Comparison of ENCODE assay signal across 1 cellular context in the genomic region with DNA sequence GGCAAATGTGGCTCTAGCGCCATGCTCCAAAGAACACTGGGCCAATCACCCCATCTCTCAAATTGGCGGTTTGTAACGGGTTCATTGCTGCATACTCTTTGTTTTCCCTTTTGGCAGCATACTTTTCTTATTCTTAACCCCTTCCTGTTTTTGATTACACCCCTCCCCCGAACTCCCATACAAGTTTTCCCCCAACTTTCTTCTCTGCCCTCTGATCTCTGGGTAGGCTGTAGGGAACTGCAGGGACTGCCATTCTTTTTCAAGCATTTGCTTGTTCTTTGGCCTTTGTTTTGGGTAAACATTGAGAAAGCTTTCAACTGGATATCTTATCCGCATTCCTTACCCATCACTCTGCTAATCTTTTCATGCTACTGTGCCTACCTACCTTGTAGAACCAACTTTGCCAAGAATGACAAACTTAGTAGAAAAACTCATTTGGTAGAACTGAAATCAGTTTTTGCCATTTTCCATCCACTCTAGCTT.
TF ChIP-seq lines count a peak whose summit lies in the region.

No MANE protein-coding gene starts in this region.

TF ChIP-seq in H1, 55 proteins besides CTCF, POLR2A, EP300 and RAD21 (continued from another document):
- TF ChIP-seq, protein P1, sequence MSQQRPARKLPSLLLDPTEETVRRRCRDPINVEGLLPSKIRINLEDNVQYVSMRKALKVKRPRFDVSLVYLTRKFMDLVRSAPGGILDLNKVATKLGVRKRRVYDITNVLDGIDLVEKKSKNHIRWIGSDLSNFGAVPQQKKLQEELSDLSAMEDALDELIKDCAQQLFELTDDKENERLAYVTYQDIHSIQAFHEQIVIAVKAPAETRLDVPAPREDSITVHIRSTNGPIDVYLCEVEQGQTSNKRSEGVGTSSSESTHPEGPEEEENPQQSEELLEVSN (IDR thresholded peaks at IDR 0.05) = peak; percentile 4
- TF ChIP-seq, protein P2, sequence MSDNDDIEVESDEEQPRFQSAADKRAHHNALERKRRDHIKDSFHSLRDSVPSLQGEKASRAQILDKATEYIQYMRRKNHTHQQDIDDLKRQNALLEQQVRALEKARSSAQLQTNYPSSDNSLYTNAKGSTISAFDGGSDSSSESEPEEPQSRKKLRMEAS (IDR thresholded peaks at IDR 0.05) = 0 out of 2 replicates have a peak, but pooled peaks have one; percentile 35
- no peak for TF ChIP-seq HDAC6 (IDR thresholded peaks at IDR 0.05; ENCODE audit: low read depth, low read length)
- TF ChIP-seq SIX5 (IDR thresholded peaks at IDR 0.05; ENCODE audit: low read depth, low read length) = no peak
- no peak for TF ChIP-seq GTF2F1 (IDR thresholded peaks at IDR 0.05; ENCODE audit: borderline replicate concordance, low read depth, low read length)
- TF ChIP-seq RBBP5 (IDR thresholded peaks at IDR 0.05; ENCODE audit: borderline replicate concordance, low read depth, low read length) = 0 out of 2 replicates have a peak, but pooled peaks have one; percentile 14
- no peak for TF ChIP-seq SAP30 (IDR thresholded peaks at IDR 0.05; ENCODE audit: insufficient read depth, insufficient replicate concordance, low read length)
- TF ChIP-seq GABPA (IDR thresholded peaks at IDR 0.05; ENCODE audit: borderline replicate concordance, insufficient read depth, low read length) = no peak
- no peak for TF ChIP-seq JUND (IDR thresholded peaks at IDR 0.05; ENCODE audit: low read length)
- TF ChIP-seq TBP (IDR thresholded peaks at IDR 0.05; ENCODE audit: low read depth, low read length) = no peak
- TF ChIP-seq SRF (IDR thresholded peaks at IDR 0.05; ENCODE audit: low read depth, low read length) = no peak
- TF ChIP-seq SP2 (IDR thresholded peaks at IDR 0.05; ENCODE audit: low read length) = no peak
- TF ChIP-seq RXRA (IDR thresholded peaks at IDR 0.05; ENCODE audit: insufficient read depth, low read depth, low read length) = no peak
- TF ChIP-seq, protein P3, sequence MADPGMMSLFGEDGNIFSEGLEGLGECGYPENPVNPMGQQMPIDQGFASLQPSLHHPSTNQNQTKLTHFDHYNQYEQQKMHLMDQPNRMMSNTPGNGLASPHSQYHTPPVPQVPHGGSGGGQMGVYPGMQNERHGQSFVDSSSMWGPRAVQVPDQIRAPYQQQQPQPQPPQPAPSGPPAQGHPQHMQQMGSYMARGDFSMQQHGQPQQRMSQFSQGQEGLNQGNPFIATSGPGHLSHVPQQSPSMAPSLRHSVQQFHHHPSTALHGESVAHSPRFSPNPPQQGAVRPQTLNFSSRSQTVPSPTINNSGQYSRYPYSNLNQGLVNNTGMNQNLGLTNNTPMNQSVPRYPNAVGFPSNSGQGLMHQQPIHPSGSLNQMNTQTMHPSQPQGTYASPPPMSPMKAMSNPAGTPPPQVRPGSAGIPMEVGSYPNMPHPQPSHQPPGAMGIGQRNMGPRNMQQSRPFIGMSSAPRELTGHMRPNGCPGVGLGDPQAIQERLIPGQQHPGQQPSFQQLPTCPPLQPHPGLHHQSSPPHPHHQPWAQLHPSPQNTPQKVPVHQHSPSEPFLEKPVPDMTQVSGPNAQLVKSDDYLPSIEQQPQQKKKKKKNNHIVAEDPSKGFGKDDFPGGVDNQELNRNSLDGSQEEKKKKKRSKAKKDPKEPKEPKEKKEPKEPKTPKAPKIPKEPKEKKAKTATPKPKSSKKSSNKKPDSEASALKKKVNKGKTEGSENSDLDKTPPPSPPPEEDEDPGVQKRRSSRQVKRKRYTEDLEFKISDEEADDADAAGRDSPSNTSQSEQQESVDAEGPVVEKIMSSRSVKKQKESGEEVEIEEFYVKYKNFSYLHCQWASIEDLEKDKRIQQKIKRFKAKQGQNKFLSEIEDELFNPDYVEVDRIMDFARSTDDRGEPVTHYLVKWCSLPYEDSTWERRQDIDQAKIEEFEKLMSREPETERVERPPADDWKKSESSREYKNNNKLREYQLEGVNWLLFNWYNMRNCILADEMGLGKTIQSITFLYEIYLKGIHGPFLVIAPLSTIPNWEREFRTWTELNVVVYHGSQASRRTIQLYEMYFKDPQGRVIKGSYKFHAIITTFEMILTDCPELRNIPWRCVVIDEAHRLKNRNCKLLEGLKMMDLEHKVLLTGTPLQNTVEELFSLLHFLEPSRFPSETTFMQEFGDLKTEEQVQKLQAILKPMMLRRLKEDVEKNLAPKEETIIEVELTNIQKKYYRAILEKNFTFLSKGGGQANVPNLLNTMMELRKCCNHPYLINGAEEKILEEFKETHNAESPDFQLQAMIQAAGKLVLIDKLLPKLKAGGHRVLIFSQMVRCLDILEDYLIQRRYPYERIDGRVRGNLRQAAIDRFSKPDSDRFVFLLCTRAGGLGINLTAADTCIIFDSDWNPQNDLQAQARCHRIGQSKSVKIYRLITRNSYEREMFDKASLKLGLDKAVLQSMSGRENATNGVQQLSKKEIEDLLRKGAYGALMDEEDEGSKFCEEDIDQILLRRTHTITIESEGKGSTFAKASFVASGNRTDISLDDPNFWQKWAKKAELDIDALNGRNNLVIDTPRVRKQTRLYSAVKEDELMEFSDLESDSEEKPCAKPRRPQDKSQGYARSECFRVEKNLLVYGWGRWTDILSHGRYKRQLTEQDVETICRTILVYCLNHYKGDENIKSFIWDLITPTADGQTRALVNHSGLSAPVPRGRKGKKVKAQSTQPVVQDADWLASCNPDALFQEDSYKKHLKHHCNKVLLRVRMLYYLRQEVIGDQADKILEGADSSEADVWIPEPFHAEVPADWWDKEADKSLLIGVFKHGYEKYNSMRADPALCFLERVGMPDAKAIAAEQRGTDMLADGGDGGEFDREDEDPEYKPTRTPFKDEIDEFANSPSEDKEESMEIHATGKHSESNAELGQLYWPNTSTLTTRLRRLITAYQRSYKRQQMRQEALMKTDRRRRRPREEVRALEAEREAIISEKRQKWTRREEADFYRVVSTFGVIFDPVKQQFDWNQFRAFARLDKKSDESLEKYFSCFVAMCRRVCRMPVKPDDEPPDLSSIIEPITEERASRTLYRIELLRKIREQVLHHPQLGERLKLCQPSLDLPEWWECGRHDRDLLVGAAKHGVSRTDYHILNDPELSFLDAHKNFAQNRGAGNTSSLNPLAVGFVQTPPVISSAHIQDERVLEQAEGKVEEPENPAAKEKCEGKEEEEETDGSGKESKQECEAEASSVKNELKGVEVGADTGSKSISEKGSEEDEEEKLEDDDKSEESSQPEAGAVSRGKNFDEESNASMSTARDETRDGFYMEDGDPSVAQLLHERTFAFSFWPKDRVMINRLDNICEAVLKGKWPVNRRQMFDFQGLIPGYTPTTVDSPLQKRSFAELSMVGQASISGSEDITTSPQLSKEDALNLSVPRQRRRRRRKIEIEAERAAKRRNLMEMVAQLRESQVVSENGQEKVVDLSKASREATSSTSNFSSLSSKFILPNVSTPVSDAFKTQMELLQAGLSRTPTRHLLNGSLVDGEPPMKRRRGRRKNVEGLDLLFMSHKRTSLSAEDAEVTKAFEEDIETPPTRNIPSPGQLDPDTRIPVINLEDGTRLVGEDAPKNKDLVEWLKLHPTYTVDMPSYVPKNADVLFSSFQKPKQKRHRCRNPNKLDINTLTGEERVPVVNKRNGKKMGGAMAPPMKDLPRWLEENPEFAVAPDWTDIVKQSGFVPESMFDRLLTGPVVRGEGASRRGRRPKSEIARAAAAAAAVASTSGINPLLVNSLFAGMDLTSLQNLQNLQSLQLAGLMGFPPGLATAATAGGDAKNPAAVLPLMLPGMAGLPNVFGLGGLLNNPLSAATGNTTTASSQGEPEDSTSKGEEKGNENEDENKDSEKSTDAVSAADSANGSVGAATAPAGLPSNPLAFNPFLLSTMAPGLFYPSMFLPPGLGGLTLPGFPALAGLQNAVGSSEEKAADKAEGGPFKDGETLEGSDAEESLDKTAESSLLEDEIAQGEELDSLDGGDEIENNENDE (IDR thresholded peaks at IDR 0.05; ENCODE audit: insufficient replicate concordance, low read length) = peak; percentile 70
- no peak for TF ChIP-seq TAF7 (optimal IDR thresholded peaks at IDR 0.05; ENCODE audit: borderline replicate concordance, low read depth, low read length)
- no peak for TF ChIP-seq HDAC2 (IDR thresholded peaks at IDR 0.05; ENCODE audit: borderline replicate concordance in 1 of 2, low read depth in 2 of 2, low read length in 2 of 2)
- no peak for TF ChIP-seq NANOG (IDR thresholded peaks at IDR 0.05; ENCODE audit: insufficient read depth, low read depth, low read length, poor library complexity, severe bottlenecking)
- TF ChIP-seq BACH1 (IDR thresholded peaks at IDR 0.05; ENCODE audit: low read length) = no peak
- peak; percentile 31 for TF ChIP-seq KDM4A (IDR thresholded peaks at IDR 0.05; ENCODE audit: low read depth, low read length, severe bottlenecking)
- no peak for TF ChIP-seq TCF12 (IDR thresholded peaks at IDR 0.05; ENCODE audit: low read depth, low read length)
- no peak for TF ChIP-seq KDM5A (IDR thresholded peaks at IDR 0.05; ENCODE audit: low read length)
- no peak for TF ChIP-seq POU5F1 (IDR thresholded peaks at IDR 0.05; ENCODE audit: low read depth, low read length)
- no peak for TF ChIP-seq POLR2AphosphoS5 (IDR thresholded peaks at IDR 0.05; ENCODE audit: low read depth, low read length)
- no peak for TF ChIP-seq SIN3A (conservative IDR thresholded peaks at IDR 0.05 in 1 of 2, IDR thresholded peaks at IDR 0.05 in 1 of 2; ENCODE audit: low read depth in 1 of 2, low read length in 2 of 2)
- no peak for TF ChIP-seq SP1 (IDR thresholded peaks at IDR 0.05; ENCODE audit: low read depth, low read length)
- no peak for TF ChIP-seq CBX8 (IDR thresholded peaks at IDR 0.05; ENCODE audit: borderline replicate concordance, low read depth, low read length)
- TF ChIP-seq KDM1A (IDR thresholded peaks at IDR 0.05; ENCODE audit: borderline replicate concordance, low read length) = 0 out of 2 replicates have a peak, but pooled peaks have one; percentile 11
